8 cellular contexts compared by ENCODE assay signal in the genomic region with DNA sequence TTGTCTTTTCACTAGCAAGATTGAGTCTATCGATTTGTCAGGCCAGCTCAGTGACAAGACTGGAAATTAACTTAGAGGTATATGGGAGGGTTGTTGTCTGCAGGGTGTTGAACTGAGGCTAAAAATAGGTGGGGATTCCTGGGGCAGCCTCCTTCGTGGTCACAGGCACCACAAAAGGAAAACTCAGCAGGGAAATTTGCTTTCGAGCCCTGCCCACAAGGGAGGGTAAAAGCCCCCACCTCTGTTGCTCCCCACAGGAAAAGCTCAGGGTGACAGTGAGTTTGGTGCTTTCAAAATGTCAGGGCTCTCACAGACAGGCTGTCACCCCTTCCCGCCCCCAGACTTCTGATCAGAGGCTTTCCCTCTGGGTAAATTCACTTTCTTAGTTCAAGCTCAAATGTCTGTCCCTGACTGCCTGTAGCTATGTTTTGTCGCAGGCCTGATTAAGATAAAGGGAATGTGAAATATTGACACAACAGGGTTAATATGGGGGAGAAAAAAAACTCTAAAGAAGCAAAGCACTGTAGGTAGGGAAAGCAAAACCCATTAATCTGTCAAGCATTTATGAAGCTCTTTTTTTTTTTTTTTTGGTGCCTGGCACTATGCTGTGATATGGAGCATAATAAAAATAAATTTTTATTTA. TPM values are rescaled to one million over a fixed set of nuclear protein-coding genes. Genes with fewer than 3 reads are reported as not detected.
DNase-seq lines count a peak whose midpoint lies in the region; ATAC-seq, FAIRE-seq and TF ChIP-seq lines count a peak whose summit lies in the region.

No MANE protein-coding gene starts in this region.

- TF ChIP-seq POLR2A in H1 (IDR thresholded peaks at IDR 0.05; ENCODE audit: control extremely low read depth in 1 of 2, low read depth in 2 of 2, low read length in 2 of 2), result no peak

- no peak overlapping the region for H3K23ac ChIP-seq in H1 (ENCODE audit: insufficient read length)

- H2BK20ac ChIP-seq in H1 (ENCODE audit: low read length), result no peak overlapping the region

- no peak for TF ChIP-seq RAD21 in H1 (IDR thresholded peaks at IDR 0.05 in 1 of 2, conservative IDR thresholded peaks at IDR 0.05 in 1 of 2; ENCODE audit: low read depth in 2 of 2, low read length in 2 of 2)

- 61% methylated on average over 5 of the region's 5 CpGs; no CpG with 5 or more reads in 1 of the 2 experiments for WGBS in H1 (ENCODE audit: extremely low coverage in 1 of 2, insufficient coverage in 1 of 2, insufficient read length in 1 of 2, insufficient replicate concordance in 2 of 2, low coverage in 1 of 2, low lambda C conversion rate in 2 of 2, missing lambda C conversion rate in 1 of 2), 2 experiments

- H3K4me1 ChIP-seq in DND-41 (ENCODE audit: insufficient read depth, low read length) (peaks cover 19% of the 10 kb centered on the region), H1 (replicated peaks in 1 of 4; ENCODE audit: control insufficient read depth in 3 of 4, insufficient read depth in 4 of 4, low read length in 3 of 4) (peaks cover 0 to 12% (median 2%) of the 10 kb centered on the region in 4 experiments; a peak in 5 of 7 replicates)

- H4K20me1 ChIP-seq in DND-41 (ENCODE audit: insufficient read depth, low read length), result no peaks in the 10 kb centered on the region
- H4K20me1 ChIP-seq in H1 (replicated peaks in 1 of 2; ENCODE audit: control insufficient read depth in 1 of 2, insufficient read depth in 2 of 2, low read length in 2 of 2), result no peaks in the 10 kb centered on the region

- H3K14ac ChIP-seq in H1 (ENCODE audit: insufficient read length), result no peak overlapping the region

- H3K18ac ChIP-seq in H1 (ENCODE audit: extremely low read depth, low read length), result no peak overlapping the region

- no peak overlapping the region for H3K4ac ChIP-seq in H1 (replicated peaks; ENCODE audit: insufficient read length, low read depth, low read length)

- no peak overlapping the region for H2BK12ac ChIP-seq in H1 (ENCODE audit: low read depth, low read length)

- POLR2A ChIA-PET in H1 (lab: Charles Lee; ENCODE audit: partially characterized antibody), result interaction anchor here (6.7 kb wide), 1 partner anchor 12 kb away, joined by 34 read pairs; a partner anchor contains a TSS

- H3K79me2 ChIP-seq in DND-41 (ENCODE audit: insufficient read depth, low read length) (no peaks in the 10 kb centered on the region), H1 (ENCODE audit: control insufficient read depth in 1 of 2, insufficient read depth in 2 of 2, low read length in 2 of 2) (no peaks in the 10 kb centered on the region)

- ATAC-seq in DND-41 (ENCODE audit: insufficient read depth, low read depth) (peak; percentile 47), GM21786 (IDR thresholded peaks at IDR 0.05; ENCODE audit: unreplicated experiment) (peak; percentile 37)

- no peak overlapping the region for H4K91ac ChIP-seq in H1 (replicated peaks; ENCODE audit: insufficient read length, low read length)

- no peak overlapping the region for H4K5ac ChIP-seq in H1 (ENCODE audit: insufficient read length, low read depth, low read length)

- H3K36me3 ChIP-seq in DND-41 (ENCODE audit: insufficient read depth, low read length) (no peaks in the 10 kb centered on the region), H1 (ENCODE audit: control insufficient read depth in 2 of 4, insufficient read depth in 4 of 4, low read length in 3 of 4) (no peaks in the 10 kb centered on the region)

- H3K9ac ChIP-seq in DND-41 (ENCODE audit: low read depth, low read length) (no peak overlapping the region), H1 (replicated peaks in 1 of 4; ENCODE audit: extremely low read depth in 1 of 4, low read depth in 3 of 4, low read length in 3 of 4) (no peak overlapping the region; a peak in 1 of 7 replicates)

- H3K79me1 ChIP-seq in H1 (ENCODE audit: low read depth, low read length), result no peaks in the 10 kb centered on the region

- H3K4me2 ChIP-seq in DND-41 (ENCODE audit: insufficient read depth, low read length), result no peak overlapping the region
- H3K4me2 ChIP-seq in H1 (ENCODE audit: insufficient read depth in 1 of 2, low read depth in 2 of 2, low read length in 2 of 2), result no peak overlapping the region

- H3K4me3 ChIP-seq in DND-41 (ENCODE audit: low read depth in 1 of 2, low read length in 2 of 2) (no peak overlapping the region), H1 (ENCODE audit: extremely low read depth in 1 of 4, insufficient read depth in 2 of 4, low read depth in 3 of 4, low read length in 4 of 4) (no peak overlapping the region)

- no peaks in the 10 kb centered on the region for H3K9me3 Mint-ChIP-seq in type B pancreatic cell

- no peak for FAIRE-seq in H1 (lab: Jason Lieb, UNC)

- DNase-seq in DND-41 (peak; percentile 49), T-helper 2 cell (peak in 4 of 5 experiments; percentile 50 to 87 (median 56)), H1 (ENCODE audit: low read depth in 1 of 2, low spot score in 2 of 2) (no peak), type B pancreatic cell (ENCODE audit: extremely low spot score, unreplicated experiment) (no peak), SK-N-DZ (ENCODE audit: low spot score) (no peak), NCI-H82 (lab: John Stamatoyannopoulos, UW) (no peak), cerebellum (ENCODE audit: low spot score) (no peak)

- no peaks in the 10 kb centered on the region for H3K27me3 Mint-ChIP-seq in type B pancreatic cell

- no peak overlapping the region for H2AK5ac ChIP-seq in H1 (ENCODE audit: low read depth, low read length)

- H3K56ac ChIP-seq in H1 (replicated peaks; ENCODE audit: insufficient read length, low read depth, low read length), result no peak overlapping the region

- H3K9me3 ChIP-seq in DND-41 (ENCODE audit: insufficient read depth, low read length, severe bottlenecking) (no peaks in the 10 kb centered on the region), H1 (ENCODE audit: insufficient read depth in 2 of 2, low read depth in 1 of 2, low read length in 1 of 2) (no peaks in the 10 kb centered on the region)

- CTCF ChIA-PET in H1 (lab: Charles Lee; ENCODE audit: partially characterized antibody), result interaction anchor here (0.5 to 14.2 kb wide), 13 partner anchors 11 to 1014 kb away, joined by 3 to 198 read pairs (median 3); a partner anchor contains a TSS

- H3K23me2 ChIP-seq in H1 (ENCODE audit: low read depth, low read length), result no peaks in the 10 kb centered on the region

- no peak overlapping the region for H2BK120ac ChIP-seq in H1 (replicated peaks; ENCODE audit: low read depth, low read length)

- TF ChIP-seq CTCF in DND-41 (IDR thresholded peaks at IDR 0.05; ENCODE audit: borderline replicate concordance, extremely low read depth, low read length, poor library complexity, severe bottlenecking) (no peak), H1 (IDR thresholded peaks at IDR 0.05; ENCODE audit: control extremely low read depth in 1 of 3, insufficient read depth in 1 of 3, low read depth in 1 of 3, low read length in 3 of 3) (no peak), type B pancreatic cell (conservative IDR thresholded peaks at IDR 0.05) (no peak)

- peaks cover 26% of the 10 kb centered on the region for H3K4me1 Mint-ChIP-seq in type B pancreatic cell (ENCODE audit: unreplicated experiment)

- H4K8ac ChIP-seq in H1 (ENCODE audit: extremely low read depth, insufficient read depth, low read length), result no peak overlapping the region; the same call in 1 of the 2 replicates

- no peak overlapping the region for H2BK5ac ChIP-seq in H1 (ENCODE audit: low read depth, low read length)

- no peaks in the 10 kb centered on the region for H3K27me3 ChIP-seq in DND-41 (ENCODE audit: insufficient read depth, low read length, poor library complexity)
- no peaks in the 10 kb centered on the region for H3K27me3 ChIP-seq in H1 (replicated peaks in 1 of 4; ENCODE audit: control insufficient read depth in 3 of 4, extremely low read depth in 1 of 4, insufficient read depth in 3 of 4, low read length in 3 of 4)

- no peak overlapping the region for H2AFZ ChIP-seq in DND-41 (ENCODE audit: low read depth, low read length)
- H2AFZ ChIP-seq in H1 (ENCODE audit: low read length), result peak overlapping the region; percentile 65; the same call in 1 of the 2 replicates

- no peak overlapping the region for H3K4me3 Mint-ChIP-seq in type B pancreatic cell

- no peak overlapping the region for H3K27ac ChIP-seq in DND-41 (ENCODE audit: low read length)
- no peak overlapping the region for H3K27ac ChIP-seq in H1 (ENCODE audit: low read depth, low read length)

- no peak for TF ChIP-seq EP300 in H1 (IDR thresholded peaks at IDR 0.05; ENCODE audit: borderline replicate concordance in 1 of 2, low read depth in 2 of 2, low read length in 2 of 2)

- H3K36me3 Mint-ChIP-seq in type B pancreatic cell, result no peaks in the 10 kb centered on the region

- H3K27ac Mint-ChIP-seq in type B pancreatic cell, result peak overlapping the region; percentile 1

- H2BK15ac ChIP-seq in H1 (ENCODE audit: low read length), result no peak overlapping the region

TF ChIP-seq in H1, 55 proteins besides CTCF, POLR2A, EP300 and RAD21:
- TF ChIP-seq SP2 (IDR thresholded peaks at IDR 0.05; ENCODE audit: low read length), result no peak
- no peak for TF ChIP-seq BRCA1 (IDR thresholded peaks at IDR 0.05; ENCODE audit: low read depth, low read length)
- TF ChIP-seq POLR2AphosphoS5 (IDR thresholded peaks at IDR 0.05; ENCODE audit: low read depth, low read length), result no peak
- no peak for TF ChIP-seq BCL11A (IDR thresholded peaks at IDR 0.05; ENCODE audit: low read depth in 2 of 2, low read length in 2 of 2)
- TF ChIP-seq YY1 (IDR thresholded peaks at IDR 0.05; ENCODE audit: low read depth, low read length), result no peak
- no peak for TF ChIP-seq CEBPB (IDR thresholded peaks at IDR 0.05; ENCODE audit: low read depth, low read length)

RNA-seq across cellular contexts. Expression of a gene that starts 11.7 kb away (rescaled TPM):
- 24.4 and 25.9 TPM in 2 replicates for total RNA-seq in H1 (2021; fragmentation: NEBNext Ultra II Directional; extraction: Animal tissue kit (Norgen Biotek cat#: 25700))
- 49.7 and 59.5 TPM in 2 replicates for polyA plus RNA-seq in H1 (2011; rRNA removed)
- 41.5 TPM for polyA plus RNA-seq in H1 (2011; cell fraction: cytosol; rRNA removed)
- 100 TPM for polyA plus RNA-seq in H1 (2011; cell fraction: nucleus; rRNA removed)
- 29.4 to 34.3 TPM (median 31.5 TPM) in 4 replicates for polyA plus RNA-seq in H1 (2012, experiment 1 of 2)
- 38.2 TPM for polyA plus RNA-seq in H1 (2012, experiment 2 of 2)
- 18.4 TPM for polyA plus RNA-seq in H1 (2013, experiment 1 of 2)
- polyA plus RNA-seq in H1 (2013, experiment 2 of 2), result 18.3 TPM
- polyA minus RNA-seq in H1 (2011; rRNA and poly(A)+ RNA removed), result 54.4 and 66.5 TPM in 2 replicates
- polyA minus RNA-seq in H1 (2011; cell fraction: cytosol; rRNA and poly(A)+ RNA removed), result 24.7 TPM
- 105 TPM for polyA minus RNA-seq in H1 (2011; cell fraction: nucleus; rRNA and poly(A)+ RNA removed)
- 63.4 and 132 TPM in 2 replicates for total RNA-seq in type B pancreatic cell (ENCODE audit: low replicate concordance)
- 39.1 and 52.8 TPM in 2 replicates for polyA plus RNA-seq in SK-N-DZ (2014; cell fraction: cytosol; rRNA removed)
- 109 and 143 TPM in 2 replicates for polyA plus RNA-seq in SK-N-DZ (2014; cell fraction: nucleus; rRNA removed)
- 32.0 TPM for total RNA-seq in cerebellum

Comparison
In these comparisons a context has a peak if more than half of its experiments do, and no peak if none do; other contexts are left out.
1. DNase-seq: peak in DND-41 (single experiment) and T-helper 2 cell (4 of 5); none in H1 (0 of 2), type B pancreatic cell (single experiment), SK-N-DZ (single experiment), NCI-H82 (single experiment) and cerebellum (single experiment).